9 cellular contexts compared by ENCODE assay signal in the genomic region with DNA sequence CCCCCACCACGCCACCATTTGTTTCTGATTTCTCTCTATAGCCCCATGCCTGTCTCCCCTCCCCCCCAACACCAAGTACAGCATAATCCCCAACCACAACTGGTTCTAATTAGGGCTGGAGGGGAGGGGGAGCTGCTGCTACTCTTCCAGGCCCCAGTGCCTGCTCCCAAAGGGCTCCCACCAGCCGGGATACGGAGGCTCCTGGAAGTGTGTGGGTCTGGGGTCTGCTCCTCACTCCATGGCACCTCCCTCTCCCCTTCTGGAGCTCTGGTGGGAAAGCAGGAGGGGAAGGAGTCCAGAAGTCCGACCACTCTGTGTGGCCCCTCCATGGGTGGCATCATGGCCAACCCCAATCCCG. TPM values are rescaled to one million over a fixed set of nuclear protein-coding genes. Genes with fewer than 3 reads are reported as not detected.
A peak's percentile ranks its signal among the peaks of the same experiment; 100 is the strongest.
DNase-seq lines count a peak whose midpoint lies in the region; ATAC-seq and TF ChIP-seq lines count a peak whose summit lies in the region.
"Had no signal": no experiment of that assay in that cellular context is flagged by ENCODE, and none has a peak within 500 bp of the region (broad histone marks: within the 10 kb centered on the region; RNA-seq: fewer than 3 reads in every experiment).

No MANE protein-coding gene starts in this region.

- H4K8ac ChIP-seq in trophoblast cell (ENCODE audit: low read depth, low read length): no peak overlapping the region

- H3K27ac ChIP-seq in C4-2B: peak overlapping the region; percentile 7; the same call in 1 of the 2 replicates
- H3K27ac ChIP-seq in Panc1 (ENCODE audit: low read length): peak overlapping the region; percentile 99
- peak overlapping the region; percentile 73 to 100 (median 85) for H3K27ac ChIP-seq in esophagus squamous epithelium
- H3K27ac ChIP-seq in trophoblast cell (ENCODE audit: low read depth, low read length): no peak overlapping the region
- H3K27ac ChIP-seq in SJCRH30: no peak overlapping the region

- BruUV-seq in Panc1 (replicated peaks; lab: Mats Ljungman, UMichigan): no TSS peak

- no peak overlapping the region for H2BK12ac ChIP-seq in trophoblast cell (ENCODE audit: low read length)

- POLR2A ChIA-PET in Panc1 (lab: Charles Lee): interaction anchor here (0.7 to 2.7 kb wide), 3 partner anchors 9 to 154 kb away, joined by 3 to 11 read pairs (median 4); no protein-coding TSS in a partner anchor

- 53 to 100% methylated on average over 1 to 5 of the region's 5 CpGs for WGBS in esophagus squamous epithelium, 2 donors
- WGBS in trophoblast cell (ENCODE audit: extremely low coverage, insufficient coverage, insufficient read length): no CpG with 5 or more reads among the region's 5 CpGs

- no peak for DNase-seq in Panc1 (ENCODE audit: low read depth, low spot score)
- no peak for DNase-seq in esophagus squamous epithelium (lab: John Stamatoyannopoulos, UW)
- no peak for DNase-seq in trophoblast cell
- no peak for DNase-seq in SJCRH30
- DNase-seq in NCI-H1105 (lab: John Stamatoyannopoulos, UW): no peak
- DNase-seq in nucleus accumbens (lab: John Stamatoyannopoulos, UW): no peak
- DNase-seq: foreskin melanocyte had no signal

- H3K4me3 ChIP-seq in Panc1 (ENCODE audit: low read depth in 2 of 2, low read length in 2 of 2) (peak overlapping the region; percentile 11 to 37), esophagus squamous epithelium (peak overlapping the region in 1 of 4 donors; percentile 7), trophoblast cell (ENCODE audit: low read depth, low read length) (no peak overlapping the region), SJCRH30 (no peak overlapping the region)

- H3K4ac ChIP-seq in trophoblast cell (ENCODE audit: low read depth, low read length): peak overlapping the region; percentile 30

- peaks cover 34% of the 10 kb centered on the region for H3K79me2 ChIP-seq in trophoblast cell (ENCODE audit: control insufficient read depth, insufficient read depth, low read length, poor library complexity)

- H3K36me3 ChIP-seq in Panc1 (ENCODE audit: control insufficient read depth, insufficient read depth, low read length) (peaks cover 9% of the 10 kb centered on the region; the same call in 1 of the 2 replicates), esophagus squamous epithelium (peaks cover 16 to 65% (median 22%) of the 10 kb centered on the region in 3 donors), trophoblast cell (ENCODE audit: control insufficient read depth in 1 of 2, insufficient read depth in 2 of 2, low read length in 2 of 2) (peaks cover 45 to 46% of the 10 kb centered on the region in 2 experiments), SJCRH30 (no peaks in the 10 kb centered on the region)

- no peak overlapping the region for H2AK5ac ChIP-seq in trophoblast cell (ENCODE audit: low read length)

- TF ChIP-seq CTCF in C4-2B (conservative IDR thresholded peaks at IDR 0.05) (no peak), Panc1 (IDR thresholded peaks at IDR 0.05) (no peak), esophagus squamous epithelium (IDR thresholded peaks at IDR 0.05) (no peak)

- H2BK120ac ChIP-seq in trophoblast cell (ENCODE audit: insufficient read depth, low read length, poor library complexity): no peak overlapping the region

- in situ Hi-C loops in Panc1 (cut with HindIII; ENCODE audit: low pct_unique_long_range_greater_than_20kb, low sequenced_read_pairs): no loop called here

- CTCF ChIA-PET in Panc1 (lab: Charles Lee): interaction anchor here (0.8 to 0.9 kb wide), 2 partner anchors 18 to 22 kb away, joined by 3 to 4 read pairs; partner anchors contain the start of gene BCL9L

- H3K18ac ChIP-seq in trophoblast cell (ENCODE audit: low read length): no peak overlapping the region

- H4K91ac ChIP-seq in trophoblast cell (ENCODE audit: low read depth, low read length): no peak overlapping the region

- H2BK5ac ChIP-seq in trophoblast cell (ENCODE audit: low read depth, low read length, poor library complexity): no peak overlapping the region

- no peak for ATAC-seq in Panc1
- no peak for ATAC-seq in HG03045 (IDR thresholded peaks at IDR 0.05; ENCODE audit: unreplicated experiment)

- TF ChIP-seq POLR2A in esophagus squamous epithelium (IDR thresholded peaks at IDR 0.05): no peak

- H2AFZ ChIP-seq in trophoblast cell (ENCODE audit: insufficient read depth, low read length, poor library complexity): no peak overlapping the region

- H3K4me1 ChIP-seq in Panc1 (ENCODE audit: control insufficient read depth, insufficient read depth, low read length): peaks cover 79% of the 10 kb centered on the region
- H3K4me1 ChIP-seq in esophagus squamous epithelium: peaks cover 55 to 81% (median 57%) of the 10 kb centered on the region in 3 donors
- H3K4me1 ChIP-seq in trophoblast cell (ENCODE audit: control insufficient read depth in 1 of 2, insufficient read depth in 2 of 2, low read length in 2 of 2): peaks cover 37 to 45% of the 10 kb centered on the region in 2 experiments
- H3K4me1 ChIP-seq in SJCRH30: peaks cover 38% of the 10 kb centered on the region

- intact Hi-C loops in Panc1 (cut with micrococcal nuclease; ENCODE audit: unreplicated experiment): loop anchor here (1.0 to 2.0 kb wide), 2 partner anchors 21 to 49 kb away; partner anchors contain the start of gene UPK2
- intact Hi-C loops in esophagus squamous epithelium (cut with DNase I): loop anchor here (2.0 to 10.0 kb wide), 2 partner anchors 17 to 47 kb away; partner anchors contain the start of genes BCL9L and UPK2

- H3K27me3 ChIP-seq in Panc1 (ENCODE audit: control insufficient read depth, insufficient read depth, low read length): no peaks in the 10 kb centered on the region
- H3K27me3 ChIP-seq in esophagus squamous epithelium: no peaks in the 10 kb centered on the region
- no peaks in the 10 kb centered on the region for H3K27me3 ChIP-seq in trophoblast cell (ENCODE audit: insufficient read depth, low read length)
- no peaks in the 10 kb centered on the region for H3K27me3 ChIP-seq in SJCRH30

- no peak overlapping the region for H3K4me2 ChIP-seq in trophoblast cell (ENCODE audit: low read length)

- H3K79me1 ChIP-seq in trophoblast cell (ENCODE audit: low read length): peaks cover 36% of the 10 kb centered on the region

- no peak overlapping the region for H3K9ac ChIP-seq in trophoblast cell (ENCODE audit: low read length)

- H4K12ac ChIP-seq in trophoblast cell (ENCODE audit: low read depth, low read length): no peak overlapping the region

- H3K23ac ChIP-seq in trophoblast cell (ENCODE audit: low read length): no peak overlapping the region

- H3K9me3 ChIP-seq in Panc1 (ENCODE audit: control insufficient read depth, insufficient read depth, low read depth, low read length) (no peaks in the 10 kb centered on the region), esophagus squamous epithelium (no peaks in the 10 kb centered on the region), trophoblast cell (ENCODE audit: insufficient read depth, low read depth, low read length) (no peaks in the 10 kb centered on the region), SJCRH30 (replicated peaks) (no peaks in the 10 kb centered on the region)

- no peak overlapping the region for H3K14ac ChIP-seq in trophoblast cell (ENCODE audit: low read length)

RNA-seq across cellular contexts. Expression of gene BCL9L, which starts 18.0 kb away (rescaled TPM):
- total RNA-seq in Panc1 (2021; ENCODE audit: unreplicated experiment) (234 TPM), esophagus squamous epithelium (10 to 100 TPM; 16.4 to 29.6 (median 18.9) TPM)
- 207 TPM for polyA plus RNA-seq in Panc1 (2012; ENCODE audit: insufficient read length)
- polyA plus RNA-seq in trophoblast cell (2013): 187 and 191 TPM in 2 replicates
- 2.2 and 4.3 TPM in 2 replicates for total RNA-seq in SJCRH30 (2014; rRNA removed; shearing (Covaris generic))

RNA-seq across cellular contexts. Expression of gene CXCR5, which starts 24.0 kb away (rescaled TPM):
- not detected for total RNA-seq in Panc1 (2021; ENCODE audit: unreplicated experiment)
- not detected for polyA plus RNA-seq in Panc1 (2012; ENCODE audit: insufficient read length)
- total RNA-seq in esophagus squamous epithelium: under 1 TPM in 1 of 4 donors, not detected in 3; 0.06 TPM
- 0.03 and 0.06 TPM in 2 replicates for polyA plus RNA-seq in trophoblast cell (2013)
- total RNA-seq in SJCRH30 (2014; rRNA removed; shearing (Covaris generic)): not detected in 2 replicates

RNA-seq across cellular contexts. Expression of gene UPK2, which starts 48.4 kb away (rescaled TPM):
- total RNA-seq in Panc1 (2021; ENCODE audit: unreplicated experiment) (0.92 TPM), esophagus squamous epithelium (under 1 TPM in 1 of 4 donors, not detected in 3; 0.57 TPM)
- polyA plus RNA-seq in Panc1 (2012; ENCODE audit: insufficient read length): 4.6 TPM
- polyA plus RNA-seq in trophoblast cell (2013): 2.8 and 3.2 TPM in 2 replicates
- total RNA-seq in SJCRH30 (2014; rRNA removed; shearing (Covaris generic)): not detected in 2 replicates

Comparison
In these comparisons a context has a peak if more than half of its experiments do, and no peak if none do; other contexts are left out.
1. H3K27ac ChIP-seq: peak in C4-2B (single experiment), Panc1 (single experiment) and esophagus squamous epithelium (4 of 4); none in trophoblast cell (single experiment) and SJCRH30 (single experiment).
2. H3K4me3 ChIP-seq: peak in Panc1 (2 of 2); none in trophoblast cell (single experiment) and SJCRH30 (single experiment).